In genomic region chr7:152030059-152030458, GRCh38 we compare ENCODE assay signal across 8 cellular contexts. TPM values are rescaled to one million over a fixed set of nuclear protein-coding genes. Genes with fewer than 3 reads are reported as not detected.
DNase-seq lines count a peak whose midpoint lies in the region; ATAC-seq and TF ChIP-seq lines count a peak whose summit lies in the region.
"Not testable (repeated sequence)": the region's sequence is repeated elsewhere in the genome, so short reads cannot be mapped to it uniquely, and the experiment has no call there.

No MANE protein-coding gene starts in this region.

- not testable (repeated sequence) for H3K4me2 ChIP-seq in smooth muscle cell

- CTCF ChIA-PET in BJ (lab: Yijun Ruan, JAX), result not testable (repeated sequence)

- TF ChIP-seq POLR2A in body of pancreas (IDR thresholded peaks at IDR 0.05), result not testable (repeated sequence)

- not testable (repeated sequence) for DNase-seq in BJ (ENCODE audit: low read depth); smooth muscle cell (lab: John Stamatoyannopoulos, UW; ENCODE audit: unreplicated experiment)
- peak; percentile 20 for DNase-seq in H7
- peak; percentile 24 to 63 for DNase-seq in NCI-H2081 (lab: John Stamatoyannopoulos, UW)
- peak; percentile 10 for DNase-seq in SHP77 treated with DMSO at 0.1 percent for 48 hours (lab: John Stamatoyannopoulos, UW)
- DNase-seq in body of pancreas, result peak; percentile 75 to 83 (median 76)
- DNase-seq in globus pallidus (ENCODE audit: low spot score), result peak; percentile 10
- peak; percentile 65 for DNase-seq in lower lobe of right lung

- H4K20me1 ChIP-seq in smooth muscle cell (ENCODE audit: low read depth), result peaks cover 39% of the 10 kb centered on the region

- TF ChIP-seq CTCF in BJ (IDR thresholded peaks at IDR 0.05; ENCODE audit: insufficient read depth, low read depth, low read length), result peak; percentile 29; the same call in 1 of the 2 replicates
- peak in 6 of 7 experiments; percentile 41 to 65 (median 55) for TF ChIP-seq CTCF in body of pancreas (IDR thresholded peaks at IDR 0.05)
- TF ChIP-seq CTCF in lower lobe of right lung (IDR thresholded peaks at IDR 0.05), result peak; percentile 50
- TF ChIP-seq CTCF in smooth muscle cell (IDR thresholded peaks at IDR 0.05; ENCODE audit: borderline replicate concordance, insufficient read depth, poor library complexity, severe bottlenecking), result peak; percentile 63

- ATAC-seq in body of pancreas, lower lobe of right lung: not testable (repeated sequence)

- H3K9me3 ChIP-seq in body of pancreas; lower lobe of right lung; smooth muscle cell (replicated peaks; ENCODE audit: low read depth): not testable (repeated sequence)

- peaks cover 19% of the 10 kb centered on the region for H3K4me1 ChIP-seq in body of pancreas
- peaks cover 27% of the 10 kb centered on the region for H3K4me1 ChIP-seq in lower lobe of right lung
- not testable (repeated sequence) for H3K4me1 ChIP-seq in smooth muscle cell (ENCODE audit: low read depth)

- peaks cover 22% of the 10 kb centered on the region for H3K79me2 ChIP-seq in smooth muscle cell (ENCODE audit: low read depth)

- H3K36me3 ChIP-seq in BJ (ENCODE audit: control insufficient read depth, insufficient read depth, low read length); H7 (replicated peaks; ENCODE audit: control insufficient read depth, insufficient read depth, low read length); body of pancreas (replicated peaks in 1 of 2; ENCODE audit: insufficient read depth in 1 of 2, low read depth in 2 of 2); lower lobe of right lung; smooth muscle cell (ENCODE audit: low read depth): not testable (repeated sequence)

- H2AFZ ChIP-seq in smooth muscle cell (ENCODE audit: low read depth), result not testable (repeated sequence)

- H3K27me3 ChIP-seq in BJ (ENCODE audit: control insufficient read depth, insufficient read depth, low read length); H7 (ENCODE audit: control insufficient read depth, insufficient read depth, low read length); body of pancreas; lower lobe of right lung (ENCODE audit: low read depth); smooth muscle cell (ENCODE audit: low read depth): not testable (repeated sequence)

- POLR2A ChIA-PET in BJ (lab: Charles Lee), result not testable (repeated sequence)

- not testable (repeated sequence) for H3K9ac ChIP-seq in smooth muscle cell (ENCODE audit: low read depth)

- intact Hi-C loops in body of pancreas (cut with DNase I); lower lobe of right lung (cut with DNase I): not testable (repeated sequence)

- H3K4me3 ChIP-seq in BJ (ENCODE audit: low read depth, low read length); H7 (ENCODE audit: insufficient read depth, low read depth, low read length); body of pancreas; lower lobe of right lung; smooth muscle cell: not testable (repeated sequence)

- WGBS in body of pancreas, 2 donors, result 54 to 55% methylated on average over 10 of the region's 10 CpGs
- WGBS in smooth muscle cell (ENCODE audit: low lambda C conversion rate), result 51% methylated on average over 10 of the region's 10 CpGs

- not testable (repeated sequence) for H3F3A ChIP-seq in smooth muscle cell (ENCODE audit: low read depth)

- H3K27ac ChIP-seq in body of pancreas; lower lobe of right lung; smooth muscle cell (ENCODE audit: low read depth): not testable (repeated sequence)

RNA-seq across cellular contexts. Expression of gene GALNT11, which starts 4.6 kb away (rescaled TPM):
- polyA plus RNA-seq in BJ (2011; rRNA removed), result 18.7 and 28.8 TPM in 2 replicates
- 7.7 and 9.3 TPM in 2 replicates for polyA minus RNA-seq in BJ (2011; rRNA and poly(A)+ RNA removed)
- 29.6 and 30.0 TPM in 2 replicates for total RNA-seq in H7 (2014; rRNA removed; shearing (Covaris generic))
- total RNA-seq in body of pancreas, result 10 to 100 TPM; 45.9 to 54.4 TPM
- 39.6 TPM for total RNA-seq in lower lobe of right lung
- total RNA-seq in smooth muscle cell, result 73.6 and 77.2 TPM in 2 replicates
- polyA plus RNA-seq in smooth muscle cell, result 40.4 and 40.8 TPM in 2 replicates
